In genomic region chr17:44014437-44015172, GRCh38 we compare ENCODE assay signal across 8 cellular contexts. TPM values are rescaled to one million over a fixed set of nuclear protein-coding genes. Genes with fewer than 3 reads are reported as not detected.
DNase-seq lines count a peak whose midpoint lies in the region; ATAC-seq and TF ChIP-seq lines count a peak whose summit lies in the region.

TMEM101 (minus strand) TSS chr17:44014963; CDS start chr17:44014952, 11 bp downstream.

- no peaks in the 10 kb centered on the region for H4K20me1 ChIP-seq in smooth muscle cell (ENCODE audit: low read depth)

- H3K4me1 ChIP-seq in smooth muscle cell (ENCODE audit: low read depth) = peaks cover 13% of the 10 kb centered on the region

- WGBS in smooth muscle cell (ENCODE audit: low lambda C conversion rate) = 2% methylated on average over 43 of the region's 43 CpGs

- H2AFZ ChIP-seq in smooth muscle cell (ENCODE audit: low read depth) = peak within 1 kb of the TSS; percentile 88

- H3K4me3 ChIP-seq in cardiac fibroblast (replicated peaks in 1 of 2; ENCODE audit: low read depth in 2 of 2, low read length in 2 of 2) = peak within 1 kb of the TSS; percentile 95 to 98
- H3K4me3 ChIP-seq in smooth muscle cell = peak within 1 kb of the TSS; percentile 92

- POLR2A ChIA-PET in activated B cell treated with CpG ODN at 0.5 μM for 24 hours (lab: Charles Lee) = interaction anchor here (0.6 to 2.2 kb wide), 7 partner anchors 29 to 531 kb away, joined by 3 to 16 read pairs (median 4); partner anchors contain the start of genes DHX8, G6PC3, GPATCH8 and HDAC5

- peak; percentile 75 for DNase-seq in NK-92 treated with Interleukin-12 subunit alpha and Interleukin-12 subunit beta, amount 100 ng/mL, for 24 hours (lab: John Stamatoyannopoulos, UW)
- DNase-seq in NK-92 (lab: John Stamatoyannopoulos, UW; ENCODE audit: unreplicated experiment) = no peak
- peak; percentile 94 for DNase-seq in NCI-H2227 treated with DMSO at 0.1 percent for 48 hours (lab: John Stamatoyannopoulos, UW)
- DNase-seq in activated B cell treated with CpG ODN at 0.5 μM for 24 hours = peak; percentile 67
- peak; percentile 96 to 97 for DNase-seq in cardiac fibroblast (ENCODE audit: low read depth in 2 of 2)
- peak; percentile 84 to 89 (median 86) for DNase-seq in immature natural killer cell
- DNase-seq in smooth muscle cell (lab: John Stamatoyannopoulos, UW; ENCODE audit: unreplicated experiment) = peak; percentile 34

- H3K4me2 ChIP-seq in smooth muscle cell = peak within 1 kb of the TSS; percentile 93

- ATAC-seq in HG03103 (IDR thresholded peaks at IDR 0.05; ENCODE audit: low read depth, unreplicated experiment) (peak; percentile 66), activated B cell treated with CpG ODN at 0.5 μM for 24 hours (ENCODE audit: low read depth) (peak; percentile 98)

- intact Hi-C loops in activated B cell treated with CpG ODN at 0.5 μM for 24 hours (cut with micrococcal nuclease) = loop anchor here (1.0 to 10.0 kb wide), 4 partner anchors 8 to 490 kb away; partner anchors contain the start of genes G6PC3, GPATCH8 and TMUB2

- H3K36me3 Mint-ChIP-seq in activated B cell treated with CpG ODN at 0.5 μM for 24 hours (ENCODE audit: low read depth) (peaks cover 15% of the 10 kb centered on the region), immature natural killer cell (peaks cover 0 to 9% (median 5%) of the 10 kb centered on the region in 3 donors)

- no peak for TF ChIP-seq CTCF in activated B cell treated with CpG ODN at 0.5 μM for 24 hours (IDR thresholded peaks at IDR 0.05)
- no peak for TF ChIP-seq CTCF in cardiac fibroblast (IDR thresholded peaks at IDR 0.05; ENCODE audit: low read depth, low read length)
- TF ChIP-seq CTCF in smooth muscle cell (IDR thresholded peaks at IDR 0.05; ENCODE audit: borderline replicate concordance, insufficient read depth, poor library complexity, severe bottlenecking) = no peak

- CTCF ChIA-PET in activated B cell treated with CpG ODN at 0.5 μM for 24 hours (lab: Charles Lee) = no interaction called here

- H3K4me1 Mint-ChIP-seq in activated B cell treated with CpG ODN at 0.5 μM for 24 hours (peaks cover 14% of the 10 kb centered on the region), immature natural killer cell (peaks cover 17 to 18% of the 10 kb centered on the region in 2 donors)

- H3K27me3 Mint-ChIP-seq in activated B cell treated with CpG ODN at 0.5 μM for 24 hours (no peaks in the 10 kb centered on the region), immature natural killer cell (ENCODE audit: low read depth in 3 of 3) (peaks cover 0 to 2% (median 2%) of the 10 kb centered on the region in 3 donors)

- H3K9ac ChIP-seq in smooth muscle cell (ENCODE audit: low read depth) = peak within 1 kb of the TSS; percentile 80

- peaks cover 7% of the 10 kb centered on the region for H3K79me2 ChIP-seq in smooth muscle cell (ENCODE audit: low read depth)

- H3K27ac Mint-ChIP-seq in activated B cell treated with CpG ODN at 0.5 μM for 24 hours (peak within 1 kb of the TSS; percentile 91), immature natural killer cell (peak within 1 kb of the TSS; percentile 87 to 99 (median 98))

- H3K9me3 ChIP-seq in smooth muscle cell (replicated peaks; ENCODE audit: low read depth) = no peaks in the 10 kb centered on the region

- peak within 1 kb of the TSS; percentile 100 for H3K4me3 Mint-ChIP-seq in activated B cell treated with CpG ODN at 0.5 μM for 24 hours
- peak within 1 kb of the TSS; percentile 93 to 100 (median 99) for H3K4me3 Mint-ChIP-seq in immature natural killer cell

- no peaks in the 10 kb centered on the region for H3K27me3 ChIP-seq in smooth muscle cell (ENCODE audit: low read depth)

- no peaks in the 10 kb centered on the region for H3K36me3 ChIP-seq in smooth muscle cell (ENCODE audit: low read depth)

- peak within 1 kb of the TSS; percentile 64 for H3K27ac ChIP-seq in smooth muscle cell (ENCODE audit: low read depth)

- H3F3A ChIP-seq in smooth muscle cell (ENCODE audit: low read depth) = peaks cover 5% of the 10 kb centered on the region

- no peaks in the 10 kb centered on the region for H3K9me3 Mint-ChIP-seq in activated B cell treated with CpG ODN at 0.5 μM for 24 hours
- no peaks in the 10 kb centered on the region for H3K9me3 Mint-ChIP-seq in immature natural killer cell

RNA-seq across cellular contexts. Expression of gene TMEM101, which starts in this region (rescaled TPM):
- total RNA-seq in activated B cell treated with CpG ODN at 0.5 μM for 24 hours (23.0 and 24.6 TPM in 2 replicates), smooth muscle cell (25.2 and 35.1 TPM in 2 replicates)
- polyA plus RNA-seq in immature natural killer cell (10 to 100 TPM; 31.6 to 40.3 (median 38.3) TPM), smooth muscle cell (36.1 and 39.9 TPM in 2 replicates)
